18 cellular contexts compared by ENCODE assay signal in the genomic region with DNA sequence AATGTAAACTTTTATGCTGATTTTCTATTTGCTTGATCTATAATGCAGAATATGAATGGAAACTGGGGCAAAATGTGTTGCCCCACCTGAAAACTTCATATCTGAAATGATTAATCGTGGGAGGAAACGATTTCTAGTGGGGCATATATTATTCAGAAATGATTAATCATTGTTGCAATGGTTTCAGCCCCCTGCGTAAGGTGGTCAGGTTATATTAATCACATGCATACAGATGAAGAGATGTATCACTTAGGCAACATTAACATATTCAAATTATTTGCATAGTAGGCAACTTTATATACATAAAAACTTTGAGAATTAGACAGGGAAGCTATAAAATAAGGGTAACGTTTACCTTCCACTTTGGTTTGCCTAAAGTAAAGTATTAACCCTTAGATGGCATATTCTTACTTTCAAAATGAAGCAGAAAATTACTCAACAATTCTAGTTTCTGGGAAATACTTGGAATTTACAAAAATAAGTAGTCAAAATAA. TPM values are rescaled to one million over a fixed set of nuclear protein-coding genes. Genes with fewer than 3 reads are reported as not detected.
DNase-seq lines count a peak whose midpoint lies in the region; ATAC-seq lines count a peak whose summit lies in the region.
"Had no signal": no experiment of that assay in that cellular context is flagged by ENCODE, and none has a peak within 500 bp of the region (broad histone marks: within the 10 kb centered on the region; RNA-seq: fewer than 3 reads in every experiment).

No MANE protein-coding gene starts in this region.

- H3K27me3 Mint-ChIP-seq in activated T-cell treated with anti-CD3 and anti-CD28 coated beads, Interleukin-2, amount 50 U/mL, for 72 hours (ENCODE audit: low read depth), result no peaks in the 10 kb centered on the region
- no peaks in the 10 kb centered on the region for H3K27me3 Mint-ChIP-seq in T-helper 17 cell
- H3K27me3 Mint-ChIP-seq in activated naive CD8-positive, alpha-beta T cell treated with anti-CD3 and anti-CD28 coated beads, Interleukin-2, amount 50 U/mL, for 24 hours, result no peaks in the 10 kb centered on the region
- no peaks in the 10 kb centered on the region for H3K27me3 Mint-ChIP-seq in stimulated activated naive CD8-positive, alpha-beta T cell treated with anti-CD3 and anti-CD28 coated beads, Interleukin-15, Interleukin-2, amounts not matched to agents 100 ng/mL and 50 ng/mL, for 24 hours
- H3K27me3 Mint-ChIP-seq: IgD-negative memory B cell had no signal

- H3K27ac Mint-ChIP-seq in activated T-cell treated with anti-CD3 and anti-CD28 coated beads, Interleukin-2, amount 50 U/mL, for 72 hours, result peak overlapping the region; percentile 76
- H3K27ac Mint-ChIP-seq in T-helper 17 cell, result peak overlapping the region; percentile 61
- H3K27ac Mint-ChIP-seq in activated naive CD8-positive, alpha-beta T cell treated with anti-CD3 and anti-CD28 coated beads, Interleukin-2, amount 50 U/mL, for 24 hours, result peak overlapping the region; percentile 12
- H3K27ac Mint-ChIP-seq in stimulated activated naive CD8-positive, alpha-beta T cell treated with anti-CD3 and anti-CD28 coated beads, Interleukin-15, Interleukin-2, amounts not matched to agents 100 ng/mL and 50 ng/mL, for 24 hours, result peak overlapping the region; percentile 28
- H3K27ac Mint-ChIP-seq: IgD-negative memory B cell had no signal

- H3K9me3 ChIP-seq in T-helper 17 cell (ENCODE audit: control insufficient read depth, low read length, poor library complexity, severe bottlenecking), result no peaks in the 10 kb centered on the region
- H3K9me3 ChIP-seq: MG63, Peyer's patch had no signal

- ATAC-seq in activated T-cell treated with anti-CD3 and anti-CD28 coated beads, Interleukin-2, amount 50 U/mL, for 72 hours (replicated peaks in 1 of 2), result peak; percentile 31 to 33
- no peak for ATAC-seq in T-helper 17 cell
- ATAC-seq in activated naive CD8-positive, alpha-beta T cell treated with anti-CD3 and anti-CD28 coated beads, Interleukin-2, amount 50 U/mL, for 24 hours, result peak; percentile 84

- DNase-seq in activated T-cell treated with anti-CD3 and anti-CD28 coated beads, Interleukin-2, amount 50 U/mL, for 72 hours, result no peak
- DNase-seq in activated T-cell treated with anti-CD3 and anti-CD28 coated beads for 4 hours (no peak), T-helper 17 cell (no peak), dedifferentiated amniotic fluid mesenchymal stem cell (ENCODE audit: extremely low spot score) (no peak), mucosa of gallbladder (ENCODE audit: low spot score) (no peak)
- DNase-seq in activated naive CD8-positive, alpha-beta T cell treated with anti-CD3 and anti-CD28 coated beads, Interleukin-2, amount 50 U/mL, for 24 hours, result no peak
- DNase-seq: AML-193; Kasumi-1; MG63; NCI-H1048; NCI-H1436 treated with DMSO at 0.1 percent for 48 hours; NCI-H2029; NCI-H2171; NCI-H446; NK-92 treated with Interleukin-12 subunit alpha and Interleukin-12 subunit beta, amount 100 ng/mL, for 24 hours; Peyer's patch had no signal

- peaks cover 0 to 9% of the 10 kb centered on the region in 2 donors for H3K36me3 Mint-ChIP-seq in activated T-cell treated with anti-CD3 and anti-CD28 coated beads, Interleukin-2, amount 50 U/mL, for 72 hours (ENCODE audit: insufficient read depth in 2 of 2)
- H3K36me3 Mint-ChIP-seq in T-helper 17 cell (ENCODE audit: low read depth), result peaks cover 9% of the 10 kb centered on the region
- H3K36me3 Mint-ChIP-seq in activated naive CD8-positive, alpha-beta T cell treated with anti-CD3 and anti-CD28 coated beads, Interleukin-2, amount 50 U/mL, for 24 hours (ENCODE audit: low read depth), result peaks cover 37% of the 10 kb centered on the region
- peaks cover 55% of the 10 kb centered on the region for H3K36me3 Mint-ChIP-seq in stimulated activated naive CD8-positive, alpha-beta T cell treated with anti-CD3 and anti-CD28 coated beads, Interleukin-15, Interleukin-2, amounts not matched to agents 100 ng/mL and 50 ng/mL, for 24 hours (ENCODE audit: low read depth)

- H3K4me3 Mint-ChIP-seq in activated T-cell treated with anti-CD3 and anti-CD28 coated beads, Interleukin-2, amount 50 U/mL, for 72 hours, result peak overlapping the region in 1 of 2 donors; percentile 50
- H3K4me3 Mint-ChIP-seq in T-helper 17 cell, result no peak overlapping the region
- no peak overlapping the region for H3K4me3 Mint-ChIP-seq in activated naive CD8-positive, alpha-beta T cell treated with anti-CD3 and anti-CD28 coated beads, Interleukin-2, amount 50 U/mL, for 24 hours
- H3K4me3 Mint-ChIP-seq in stimulated activated naive CD8-positive, alpha-beta T cell treated with anti-CD3 and anti-CD28 coated beads, Interleukin-15, Interleukin-2, amounts not matched to agents 100 ng/mL and 50 ng/mL, for 24 hours, result no peak overlapping the region
- H3K4me3 Mint-ChIP-seq: IgD-negative memory B cell had no signal

- H3K4me1 Mint-ChIP-seq in activated T-cell treated with anti-CD3 and anti-CD28 coated beads, Interleukin-2, amount 50 U/mL, for 72 hours (ENCODE audit: low read depth), result peaks cover 11% of the 10 kb centered on the region
- peaks cover 9% of the 10 kb centered on the region for H3K4me1 Mint-ChIP-seq in T-helper 17 cell
- peaks cover 10% of the 10 kb centered on the region for H3K4me1 Mint-ChIP-seq in activated naive CD8-positive, alpha-beta T cell treated with anti-CD3 and anti-CD28 coated beads, Interleukin-2, amount 50 U/mL, for 24 hours
- peaks cover 15% of the 10 kb centered on the region for H3K4me1 Mint-ChIP-seq in stimulated activated naive CD8-positive, alpha-beta T cell treated with anti-CD3 and anti-CD28 coated beads, Interleukin-15, Interleukin-2, amounts not matched to agents 100 ng/mL and 50 ng/mL, for 24 hours (ENCODE audit: low read depth)

- no peaks in the 10 kb centered on the region for H3K9me3 Mint-ChIP-seq in activated T-cell treated with anti-CD3 and anti-CD28 coated beads, Interleukin-2, amount 50 U/mL, for 72 hours
- no peaks in the 10 kb centered on the region for H3K9me3 Mint-ChIP-seq in activated naive CD8-positive, alpha-beta T cell treated with anti-CD3 and anti-CD28 coated beads, Interleukin-2, amount 50 U/mL, for 24 hours
- no peaks in the 10 kb centered on the region for H3K9me3 Mint-ChIP-seq in stimulated activated naive CD8-positive, alpha-beta T cell treated with anti-CD3 and anti-CD28 coated beads, Interleukin-15, Interleukin-2, amounts not matched to agents 100 ng/mL and 50 ng/mL, for 24 hours
- H3K9me3 Mint-ChIP-seq: IgD-negative memory B cell had no signal

RNA-seq across cellular contexts. Expression of gene LSM11, which starts 49.8 kb away (rescaled TPM):
- total RNA-seq in activated T-cell treated with anti-CD3 and anti-CD28 coated beads, Interleukin-2, amount 50 U/mL, for 72 hours, result 1 to 10 TPM; 6.7 to 7.4 TPM
- total RNA-seq in T-helper 17 cell, result 1 to 10 TPM; 1.0 to 1.4 TPM
- total RNA-seq in mucosa of gallbladder, result 7.5 TPM

Comparison
In these comparisons a context has a peak if more than half of its experiments do, and no peak if none do; other contexts are left out.
1. H3K27ac Mint-ChIP-seq: peak in every context shown above with its lines; median percentile 76 in activated T-cell treated with anti-CD3 and anti-CD28 coated beads, Interleukin-2, amount 50 U/mL, for 72 hours; 61 in T-helper 17 cell; 28 in stimulated activated naive CD8-positive, alpha-beta T cell treated with anti-CD3 and anti-CD28 coated beads, Interleukin-15, Interleukin-2, amounts not matched to agents 100 ng/mL and 50 ng/mL, for 24 hours; 12 in activated naive CD8-positive, alpha-beta T cell treated with anti-CD3 and anti-CD28 coated beads, Interleukin-2, amount 50 U/mL, for 24 hours.